14 cellular contexts compared by ENCODE assay signal in the genomic region with DNA sequence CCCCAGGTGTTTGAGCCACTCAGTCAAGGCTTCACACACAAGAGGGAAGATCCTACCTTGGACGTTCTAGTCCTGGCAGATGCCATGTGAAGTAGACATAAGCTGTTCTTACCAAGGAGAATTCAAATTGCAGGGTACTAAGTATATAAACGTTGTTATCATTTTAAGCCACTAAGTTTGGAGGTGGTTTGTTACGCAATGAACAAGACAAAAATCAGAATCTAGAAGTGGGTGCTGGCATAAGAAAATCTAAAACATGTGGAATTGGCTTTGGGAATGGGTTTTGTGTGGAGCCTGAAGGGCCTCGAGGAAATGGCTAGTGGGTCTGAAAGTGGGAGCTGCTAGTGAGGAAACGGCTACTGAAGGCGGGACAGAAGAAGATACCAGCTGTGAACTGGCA.
DNase-seq lines count a peak whose midpoint lies in the region; ATAC-seq, FAIRE-seq and TF ChIP-seq lines count a peak whose summit lies in the region.
"Had no signal": no experiment of that assay in that cellular context is flagged by ENCODE, and none has a peak within 500 bp of the region (broad histone marks: within the 10 kb centered on the region; RNA-seq: fewer than 3 reads in every experiment).

No MANE protein-coding gene starts in this region.

- no peak overlapping the region for H3K9ac ChIP-seq in K562 (ENCODE audit: insufficient read depth in 1 of 2, low read depth in 2 of 2, low read length in 2 of 2)

- DNase-seq in left ventricle myocardium inferior (no peak), cardiac septum (ENCODE audit: low spot score) (no peak), GM12864 (ENCODE audit: low read depth) (no peak), K562 (ENCODE audit: extremely low read depth in 1 of 4, low spot score in 3 of 4) (no peak), psoas muscle (no peak), activated gamma-delta T cell treated with Interleukin-2 at 50 U/mL for 16 hours (no peak), epidermal melanocyte (ENCODE audit: insufficient read length, low spot score) (no peak), NCI-H2227 (lab: John Stamatoyannopoulos, UW; ENCODE audit: unreplicated experiment) (no peak)
- DNase-seq: C1 segment of cervical spinal cord; CD4-positive, alpha-beta T cell; DMS153; DMS79 treated with DMSO at 0.1 percent for 48 hours; GDM1; H7 had no signal

- no peak for TF ChIP-seq RAD21 in K562 (CRISPR knock-in tag; conservative IDR thresholded peaks at IDR 0.05 in 1 of 2, IDR thresholded peaks at IDR 0.05 in 1 of 2)

- TF ChIP-seq CTCF in left ventricle myocardium inferior (IDR thresholded peaks at IDR 0.05; ENCODE audit: borderline replicate concordance) (no peak), GM12864 (IDR thresholded peaks at IDR 0.05; ENCODE audit: low read depth, low read length, missing control alignments) (no peak), K562 (IDR thresholded peaks at IDR 0.05 in 2 of 3, conservative IDR thresholded peaks at IDR 0.05 in 1 of 3; ENCODE audit: insufficient read depth in 2 of 3, low read depth in 1 of 3, low read length in 3 of 3) (no peak), psoas muscle (IDR thresholded peaks at IDR 0.05) (no peak)

- H3K9me1 ChIP-seq in K562 (ENCODE audit: control insufficient read depth, insufficient read depth, low read length) = no peaks in the 10 kb centered on the region

- peaks cover 70% of the 10 kb centered on the region for H3K4me1 ChIP-seq in left ventricle myocardium inferior
- H3K4me1 ChIP-seq in K562 (replicated peaks in 1 of 2; ENCODE audit: control insufficient read depth in 2 of 2, insufficient read depth in 2 of 2, low read length in 2 of 2) = no peaks in the 10 kb centered on the region
- peaks cover 62% of the 10 kb centered on the region for H3K4me1 ChIP-seq in psoas muscle

- 36% methylated on average over 6 of the region's 6 CpGs for WGBS in K562 (ENCODE audit: insufficient coverage, low coverage, missing lambda C conversion rate)
- WGBS in psoas muscle, 3 donors = 72 to 90% (median 75%) methylated on average over 6 of the region's 6 CpGs

- H3K9me3 ChIP-seq in left ventricle myocardium inferior (replicated peaks) (peaks cover 17% of the 10 kb centered on the region), K562 (replicated peaks; ENCODE audit: control insufficient read depth, insufficient read depth, low read depth, low read length) (no peaks in the 10 kb centered on the region; the same call in 1 of the 2 replicates), psoas muscle (no peaks in the 10 kb centered on the region)

- H3K4me3 ChIP-seq in left ventricle myocardium inferior = no peak overlapping the region
- H3K4me3 ChIP-seq in GM12864 (ENCODE audit: low read depth, low read length) = peak overlapping the region; percentile 7; the same call in 1 of the 2 replicates
- no peak overlapping the region for H3K4me3 ChIP-seq in K562
- H3K4me3 ChIP-seq in psoas muscle = no peak overlapping the region

- H2AFZ ChIP-seq in K562 (ENCODE audit: low read depth, low read length) = no peak overlapping the region

- POLR2A ChIA-PET in K562 (lab: Yijun Ruan, JAX) = no interaction called here

- peaks cover 3% of the 10 kb centered on the region; the same call in 1 of the 3 replicates for H3K79me2 ChIP-seq in K562 (ENCODE audit: control insufficient read depth, insufficient read depth, low read length)

- no TSS peak for BruUV-seq in K562 (replicated peaks; lab: Mats Ljungman, UMichigan)

- FAIRE-seq in K562 (lab: Jason Lieb, UNC) = no peak

- H4K20me1 ChIP-seq in K562 (replicated peaks; ENCODE audit: control insufficient read depth, insufficient read depth, low read length) = no peaks in the 10 kb centered on the region

- intact Hi-C loops in left ventricle myocardium inferior (cut with micrococcal nuclease) (no loop called here), cardiac septum (cut with DNase I) (no loop called here), K562 (cut with micrococcal nuclease) (no loop called here), psoas muscle (cut with DNase I) (no loop called here)

- H3K4me2 ChIP-seq in K562 (ENCODE audit: insufficient read depth, low read length) = no peak overlapping the region

- H3K27ac ChIP-seq in left ventricle myocardium inferior (replicated peaks) = peak overlapping the region; percentile 37
- no peak overlapping the region for H3K27ac ChIP-seq in K562 (ENCODE audit: extremely low read depth, low read depth, low read length)
- peak overlapping the region; percentile 48 for H3K27ac ChIP-seq in psoas muscle

- H3K36me3 ChIP-seq in left ventricle myocardium inferior (no peaks in the 10 kb centered on the region), K562 (ENCODE audit: control insufficient read depth, insufficient read depth, low read length) (no peaks in the 10 kb centered on the region), psoas muscle (ENCODE audit: insufficient read depth in 1 of 2, low read depth in 1 of 2) (no peaks in the 10 kb centered on the region)

- in situ Hi-C loops in K562 (cut with MboI) = no loop called here

- ATAC-seq in K562 (no peak), psoas muscle (no peak)

- CTCF ChIA-PET in K562 (lab: Yijun Ruan, JAX; ENCODE audit: low intra/inter-chr PET ratio) = no interaction called here

- no peak for TF ChIP-seq POLR2A in K562 (conservative IDR thresholded peaks at IDR 0.05)

- H3K27me3 ChIP-seq in left ventricle myocardium inferior (ENCODE audit: low read depth) (no peaks in the 10 kb centered on the region), K562 (ENCODE audit: control insufficient read depth in 2 of 2, insufficient read depth in 2 of 2, low read length in 2 of 2) (no peaks in the 10 kb centered on the region), psoas muscle (ENCODE audit: insufficient read depth in 3 of 3, low read length in 2 of 3) (no peaks in the 10 kb centered on the region)

- TF ChIP-seq EP300 in K562 (IDR thresholded peaks at IDR 0.05; ENCODE audit: low read length) = no peak

TF ChIP-seq in K562, 482 proteins besides CTCF, POLR2A, EP300 and RAD21:
- TF ChIP-seq CEBPB (tag; IDR thresholded peaks at IDR 0.05) = peak; percentile 43; the same call in 1 of the 2 replicates
- TF ChIP-seq CCAR2 (IDR thresholded peaks at IDR 0.05; ENCODE audit: low read depth, low read length) = no peak
TF ChIP-seq in K562: peak in this region for 1.
